9 cellular contexts compared by ENCODE assay signal in the genomic region with DNA sequence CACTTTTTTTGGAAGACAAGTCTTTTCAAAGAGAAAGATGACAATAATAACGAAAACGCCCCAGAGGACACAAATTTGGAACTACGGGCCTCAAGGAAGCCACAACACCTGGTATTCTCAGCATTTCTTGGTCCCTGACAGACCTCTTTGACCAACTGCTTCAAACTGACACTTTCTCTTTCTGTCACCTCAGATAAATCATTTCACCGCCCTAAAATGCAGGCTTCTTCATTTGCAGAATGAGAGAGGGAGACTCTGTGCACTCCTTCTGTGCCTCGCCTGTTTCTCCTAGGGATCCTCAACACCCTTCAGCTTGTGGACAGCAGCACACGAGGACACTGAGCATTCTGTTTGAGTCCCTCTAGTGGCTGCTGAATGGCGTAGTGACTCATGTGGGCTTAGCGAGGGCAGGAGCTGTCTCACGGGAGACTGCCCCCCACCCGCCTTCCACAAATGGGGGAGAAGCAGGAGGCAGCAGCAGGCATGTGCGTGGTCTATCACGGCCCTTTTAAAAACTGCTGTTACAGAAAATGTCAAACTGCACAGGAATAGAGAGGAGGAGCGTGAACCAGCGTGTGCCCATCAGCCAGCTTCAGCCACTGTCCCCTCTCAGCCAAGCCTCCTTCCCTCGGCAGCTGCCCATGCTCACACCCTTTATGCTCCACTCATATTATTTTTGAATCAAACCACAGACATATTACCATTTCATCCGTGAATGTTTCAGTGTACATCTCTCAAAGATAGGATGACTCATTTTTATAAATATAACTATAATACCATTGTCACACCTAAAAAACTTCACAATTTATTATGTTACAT. TPM values are rescaled to one million over a fixed set of nuclear protein-coding genes. Genes with fewer than 3 reads are reported as not detected.
DNase-seq lines count a peak whose midpoint lies in the region; ATAC-seq and TF ChIP-seq lines count a peak whose summit lies in the region.
"Had no signal": no experiment of that assay in that cellular context is flagged by ENCODE, and none has a peak within 500 bp of the region (broad histone marks: within the 10 kb centered on the region; RNA-seq: fewer than 3 reads in every experiment).

No MANE protein-coding gene starts in this region.

- no peak overlapping the region for H3K27ac ChIP-seq in brain microvascular endothelial cell
- H3K27ac ChIP-seq: thoracic aorta had no signal

- no peaks in the 10 kb centered on the region for H3K27me3 ChIP-seq in brain microvascular endothelial cell (replicated peaks)

- ATAC-seq in GM21825 (IDR thresholded peaks at IDR 0.05; ENCODE audit: unreplicated experiment) (peak; percentile 45), memory B cell (ENCODE audit: low read depth) (no peak)

- H3K9me3 Mint-ChIP-seq in memory B cell = no peaks in the 10 kb centered on the region

- H3K4me3 ChIP-seq in Jurkat, Clone E6-1 (ENCODE audit: low read length) = no peak overlapping the region
- H3K4me3 ChIP-seq in brain microvascular endothelial cell (ENCODE audit: low read depth, low read length) = no peak overlapping the region
- H3K4me3 ChIP-seq: thoracic aorta had no signal

- no peaks in the 10 kb centered on the region for H3K36me3 ChIP-seq in brain microvascular endothelial cell (replicated peaks)

- H3K36me3 Mint-ChIP-seq in memory B cell = no peaks in the 10 kb centered on the region

- TF ChIP-seq CTCF in brain microvascular endothelial cell (IDR thresholded peaks at IDR 0.05; ENCODE audit: low read depth, low read length, missing control alignments) = peak; percentile 78

- peaks cover 8% of the 10 kb centered on the region for H3K27me3 Mint-ChIP-seq in memory B cell

- peaks cover 33% of the 10 kb centered on the region for H3K4me1 Mint-ChIP-seq in memory B cell

- peak overlapping the region; percentile 27 for H3K4me3 Mint-ChIP-seq in memory B cell

- in situ Hi-C loops in brain microvascular endothelial cell (cut with HindIII; ENCODE audit: low pct_ligation_motif_present, low sequenced_read_pairs) = no loop called here

- H3K27ac Mint-ChIP-seq in memory B cell = no peak overlapping the region

- DNase-seq in activated CD8-positive, alpha-beta memory T cell treated with anti-CD3 and anti-CD28 coated beads for 24 hours = peak; percentile 50
- no peak for DNase-seq in activated CD8-positive, alpha-beta memory T cell treated with anti-CD3 and anti-CD28 coated beads, Interleukin-2, amount 50 U/mL, for 48 hours
- peak; percentile 49 for DNase-seq in Jurkat, Clone E6-1 (ENCODE audit: low read depth, low spot score)
- peak; percentile 40 for DNase-seq in brain microvascular endothelial cell
- DNase-seq in memory B cell (ENCODE audit: low spot score in 2 of 2) = no peak
- DNase-seq in KG1 (lab: John Stamatoyannopoulos, UW) = no peak
- DNase-seq in NCI-H187 treated with DMSO at 0.1 percent for 48 hours (lab: John Stamatoyannopoulos, UW) = no peak

RNA-seq across cellular contexts. Expression of a gene that starts 41.4 kb away (rescaled TPM):
- 17.2 TPM for polyA plus RNA-seq in Jurkat, Clone E6-1 (2012; ENCODE audit: insufficient read depth, insufficient read length)

Comparison
In these comparisons a context has a peak if more than half of its experiments do, and no peak if none do; other contexts are left out.
1. DNase-seq: peak in activated CD8-positive, alpha-beta memory T cell treated with anti-CD3 and anti-CD28 coated beads for 24 hours (single experiment), Jurkat, Clone E6-1 (single experiment) and brain microvascular endothelial cell (single experiment); none in activated CD8-positive, alpha-beta memory T cell treated with anti-CD3 and anti-CD28 coated beads, Interleukin-2, amount 50 U/mL, for 48 hours (single experiment), memory B cell (0 of 2), KG1 (single experiment) and NCI-H187 treated with DMSO at 0.1 percent for 48 hours (single experiment).